ENCODE assay signal across 10 cellular contexts in the genomic region with DNA sequence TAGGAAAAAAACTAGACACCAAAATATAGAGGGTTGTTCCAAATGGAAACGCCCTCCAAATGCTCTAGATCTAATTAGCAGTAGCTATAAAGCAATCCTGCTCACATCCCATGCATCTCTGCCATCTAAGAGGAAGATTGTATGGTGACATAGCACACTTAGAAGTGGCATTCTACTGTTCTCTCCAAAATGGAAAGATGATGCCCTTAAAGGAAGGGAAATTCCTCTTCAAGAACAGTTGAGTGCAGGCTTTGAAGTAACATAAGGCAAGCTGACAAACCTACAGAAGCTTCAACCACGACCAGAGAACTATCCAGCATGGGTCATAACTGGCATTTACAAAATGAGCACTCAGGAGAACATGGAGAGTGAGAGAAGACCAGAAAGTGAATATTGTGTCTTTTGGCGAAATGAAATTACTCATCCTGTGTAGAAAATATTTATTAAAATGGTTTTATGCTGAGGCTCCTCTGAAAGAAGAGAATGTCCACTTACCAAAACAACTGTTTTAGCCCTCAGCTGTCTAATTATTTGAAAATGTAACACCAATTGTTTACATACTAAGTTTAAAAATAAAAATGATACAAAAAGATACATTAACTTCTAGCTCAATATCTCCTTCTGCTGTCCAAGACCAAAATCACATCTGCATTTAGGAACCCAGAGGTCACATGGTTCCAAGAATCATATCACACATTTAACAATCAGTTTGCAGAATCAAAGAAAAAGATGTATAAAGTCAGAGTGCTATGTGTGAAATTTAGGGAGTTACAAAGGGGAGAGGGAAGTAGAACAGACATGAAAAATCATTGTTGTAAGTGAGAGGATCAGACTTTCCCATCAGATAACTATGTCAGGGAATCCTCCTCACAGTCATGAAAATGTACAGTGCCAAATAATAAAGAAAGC.
DNase-seq lines count a peak whose midpoint lies in the region; ATAC-seq and TF ChIP-seq lines count a peak whose summit lies in the region.
"Had no signal": no experiment of that assay in that cellular context is flagged by ENCODE, and none has a peak within 500 bp of the region (broad histone marks: within the 10 kb centered on the region; RNA-seq: fewer than 3 reads in every experiment).

No MANE protein-coding gene starts in this region.

- ATAC-seq in thoracic aorta (ENCODE audit: insufficient number of reproducible peaks, low FRiP score, low read depth) = no peak

- H3K9me3 ChIP-seq in mesenchymal stem cell (ENCODE audit: control insufficient read depth, low read length) (no peaks in the 10 kb centered on the region), thoracic aorta (no peaks in the 10 kb centered on the region)
- H3K9me3 ChIP-seq in effector memory CD4-positive, alpha-beta T cell (ENCODE audit: control insufficient read depth, low read length) = no peaks in the 10 kb centered on the region

- H3K36me3 Mint-ChIP-seq in MCF 10A (ENCODE audit: insufficient read depth, unreplicated experiment) = no peaks in the 10 kb centered on the region

- no peaks in the 10 kb centered on the region for H3K9me3 Mint-ChIP-seq in MCF 10A (ENCODE audit: unreplicated experiment)

- WGBS in mesenchymal stem cell = 60% methylated on average over 1 of the region's 3 CpGs

- H2BK5ac ChIP-seq in mesenchymal stem cell (ENCODE audit: low read depth, low read length, poor library complexity, severe bottlenecking) = no peak overlapping the region

- H4K8ac ChIP-seq in mesenchymal stem cell (ENCODE audit: low read length) = no peak overlapping the region

- H3K36me3 ChIP-seq in mesenchymal stem cell (ENCODE audit: control insufficient read depth in 1 of 2, insufficient read depth in 2 of 2, low read depth in 1 of 2, low read length in 2 of 2) (peaks cover 0 to 3% of the 10 kb centered on the region in 2 experiments), thoracic aorta (no peaks in the 10 kb centered on the region)
- H3K36me3 ChIP-seq in effector memory CD4-positive, alpha-beta T cell (ENCODE audit: control insufficient read depth, insufficient read depth, low read length) = no peaks in the 10 kb centered on the region

- no peak overlapping the region for H4K91ac ChIP-seq in mesenchymal stem cell (ENCODE audit: low read length)

- peak overlapping the region; percentile 10 to 63 for H2BK12ac ChIP-seq in mesenchymal stem cell (ENCODE audit: low read length in 2 of 2)

- peak overlapping the region; percentile 67 for H2BK120ac ChIP-seq in mesenchymal stem cell (ENCODE audit: low read depth, low read length)

- H3K4me3 Mint-ChIP-seq in MCF 10A (ENCODE audit: unreplicated experiment) = no peak overlapping the region

- H3K4me1 ChIP-seq in mesenchymal stem cell (ENCODE audit: control insufficient read depth, insufficient read depth, low read depth, low read length) (no peaks in the 10 kb centered on the region), thoracic aorta (ENCODE audit: control insufficient read depth in 1 of 2, low read depth in 2 of 2) (peaks cover 30 to 59% of the 10 kb centered on the region in 2 donors)
- no peaks in the 10 kb centered on the region for H3K4me1 ChIP-seq in effector memory CD4-positive, alpha-beta T cell (ENCODE audit: control insufficient read depth, insufficient read depth, low read length, poor library complexity, severe bottlenecking)

- H3K4me3 ChIP-seq in mesenchymal stem cell (ENCODE audit: insufficient read depth in 1 of 2, low read depth in 1 of 2, low read length in 2 of 2) (peak overlapping the region in 1 of 2 experiments; percentile 7), thoracic aorta (peak overlapping the region; percentile 28)
- no peak overlapping the region for H3K4me3 ChIP-seq in effector memory CD4-positive, alpha-beta T cell (ENCODE audit: insufficient read depth, low read depth, low read length, poor library complexity, severe bottlenecking)

- H3K4me1 Mint-ChIP-seq in MCF 10A (ENCODE audit: insufficient read depth, unreplicated experiment) = peaks cover 10% of the 10 kb centered on the region

- H3K23ac ChIP-seq in mesenchymal stem cell (ENCODE audit: low read length in 2 of 2) = no peak overlapping the region

- no peak overlapping the region for H3K4me2 ChIP-seq in mesenchymal stem cell (ENCODE audit: low read length, poor library complexity, severe bottlenecking)

- DNase-seq in MCF 10A (ENCODE audit: unreplicated experiment) (peak; percentile 43), mesenchymal stem cell (peak; percentile 57), thoracic aorta (ENCODE audit: low spot score) (no peak), NCI-H2029 (lab: John Stamatoyannopoulos, UW) (no peak)
- DNase-seq in activated CD4-positive, alpha-beta T cell treated with anti-CD3 and anti-CD28 coated beads, Interleukin-2, amount 50 U/mL, for 4 hours = no peak
- DNase-seq in effector memory CD4-positive, alpha-beta T cell = no peak
- no peak for DNase-seq in activated naive CD4-positive, alpha-beta T cell (lab: John Stamatoyannopoulos, UW)
- DNase-seq: Karpas-422; stimulated activated CD4-positive, alpha-beta T cell treated with anti-CD3 and anti-CD28 coated beads, Interleukin-15, amount 100 ng/mL, for 24 hours had no signal

- H2AK5ac ChIP-seq in mesenchymal stem cell (ENCODE audit: low read length, severe bottlenecking) = no peak overlapping the region

- BruUV-seq in MCF 10A (replicated peaks; lab: Mats Ljungman, UMichigan) = no TSS peak

- no peak overlapping the region for H3K14ac ChIP-seq in mesenchymal stem cell (ENCODE audit: low read length in 2 of 2)

- POLR2A ChIA-PET in MCF 10A (lab: Yijun Ruan, JAX) = interaction anchor here (0.6 to 2.0 kb wide), 12 partner anchors 9 to 920 kb away, joined by 3 to 11 read pairs (median 3); partner anchors contain the start of genes DTWD1 and FAM227B

- TF ChIP-seq CTCF in LNCAP (IDR thresholded peaks at IDR 0.05) (peak; percentile 55), MCF 10A (IDR thresholded peaks at IDR 0.05; ENCODE audit: unreplicated experiment) (peak; percentile 52), thoracic aorta (IDR thresholded peaks at IDR 0.05) (no peak)

- H3K9ac ChIP-seq in mesenchymal stem cell (ENCODE audit: low read length) = peak overlapping the region; percentile 87

- H2BK15ac ChIP-seq in mesenchymal stem cell (ENCODE audit: low read depth, poor library complexity, severe bottlenecking) = no peak overlapping the region

- H3K18ac ChIP-seq in mesenchymal stem cell (ENCODE audit: low read depth in 1 of 2, low read length in 2 of 2) = peak overlapping the region; percentile 52 to 61

- peak overlapping the region; percentile 14 for H3K27ac Mint-ChIP-seq in MCF 10A (ENCODE audit: low read depth, unreplicated experiment)

- no peaks in the 10 kb centered on the region for H3K27me3 ChIP-seq in mesenchymal stem cell (ENCODE audit: control insufficient read depth in 1 of 2, insufficient read depth in 1 of 2, low read length in 2 of 2)
- H3K27me3 ChIP-seq in thoracic aorta (replicated peaks; ENCODE audit: insufficient read depth) = no peaks in the 10 kb centered on the region
- H3K27me3 ChIP-seq in effector memory CD4-positive, alpha-beta T cell (replicated peaks; ENCODE audit: control insufficient read depth, insufficient read depth, low read length, poor library complexity, severe bottlenecking) = no peaks in the 10 kb centered on the region

- H2AFZ ChIP-seq in mesenchymal stem cell (ENCODE audit: low read depth, low read length) = no peak overlapping the region

- no peaks in the 10 kb centered on the region for H3K27me3 Mint-ChIP-seq in MCF 10A (ENCODE audit: insufficient read depth, unreplicated experiment)

- CTCF ChIA-PET in MCF 10A (lab: Yijun Ruan, JAX) = interaction anchor here (0.5 to 2.8 kb wide), 30 partner anchors 9 to 666 kb away, joined by 3 to 15 read pairs (median 4); partner anchors contain the start of gene FGF7

- intact Hi-C loops in MCF 10A (cut with micrococcal nuclease) = loop anchor here (1.0 to 10.0 kb wide), 7 partner anchors 103 to 665 kb away; partner anchors contain the start of genes FAM227B and FGF7

- H3K4ac ChIP-seq in mesenchymal stem cell (ENCODE audit: low read depth in 1 of 2, low read length in 2 of 2) = peak overlapping the region; percentile 5 to 89

- no peak overlapping the region for H3K27ac ChIP-seq in mesenchymal stem cell (ENCODE audit: low read length, poor library complexity, severe bottlenecking)
- H3K27ac ChIP-seq in thoracic aorta = peak overlapping the region; percentile 84 to 89
- no peak overlapping the region for H3K27ac ChIP-seq in effector memory CD4-positive, alpha-beta T cell (ENCODE audit: insufficient read depth, low read length, poor library complexity, severe bottlenecking)

- H3K79me1 ChIP-seq in mesenchymal stem cell (replicated peaks; ENCODE audit: low read length, poor library complexity, severe bottlenecking) = no peaks in the 10 kb centered on the region

Comparison
In these comparisons a context has a peak if more than half of its experiments do, and no peak if none do; other contexts are left out.
1. DNase-seq: peak in MCF 10A (single experiment) and mesenchymal stem cell (single experiment); none in thoracic aorta (single experiment), activated CD4-positive, alpha-beta T cell treated with anti-CD3 and anti-CD28 coated beads, Interleukin-2, amount 50 U/mL, for 4 hours (0 of 2), effector memory CD4-positive, alpha-beta T cell (0 of 3), activated naive CD4-positive, alpha-beta T cell (0 of 4) and NCI-H2029 (single experiment).
2. H3K27ac ChIP-seq: peak in thoracic aorta (2 of 2); none in mesenchymal stem cell (single experiment) and effector memory CD4-positive, alpha-beta T cell (single experiment).